1 cellular context compared by ENCODE assay signal in genomic region chr16:21227886-21228285, GRCh38.
TF ChIP-seq lines count a peak whose summit lies in the region.

No MANE protein-coding gene starts in this region.

TF ChIP-seq in HepG2, 621 proteins besides CTCF, POLR2A, EP300 and RAD21:
- no peak for TF ChIP-seq PCBP1 (IDR thresholded peaks at IDR 0.05; ENCODE audit: borderline replicate concordance, low read depth, low read length)
- no peak for TF ChIP-seq NAIF1 (CRISPR knock-in tag; IDR thresholded peaks at IDR 0.05; ENCODE audit: borderline replicate concordance)
- TF ChIP-seq CEBPB (IDR thresholded peaks at IDR 0.05; ENCODE audit: borderline replicate concordance, low read depth, low read length): peak; percentile 55; the same call in 1 of the 2 replicates
- no peak for TF ChIP-seq ZNF343 (CRISPR knock-in tag; IDR thresholded peaks at IDR 0.05)
- no peak for TF ChIP-seq ZNF891 (CRISPR knock-in tag; IDR thresholded peaks at IDR 0.05)
